ENCODE assay signal across 16 cellular contexts in genomic region chr2:5673861-5674240, GRCh38. TPM values are rescaled to one million over a fixed set of nuclear protein-coding genes. Genes with fewer than 3 reads are reported as not detected.
DNase-seq lines count a peak whose midpoint lies in the region; FAIRE-seq and TF ChIP-seq lines count a peak whose summit lies in the region.
"Had no signal": no experiment of that assay in that cellular context is flagged by ENCODE, and none has a peak within 500 bp of the region (broad histone marks: within the 10 kb centered on the region; RNA-seq: fewer than 3 reads in every experiment).

No MANE protein-coding gene starts in this region.

- H3K9me3 ChIP-seq in cardiac muscle cell (ENCODE audit: low read depth), result no peaks in the 10 kb centered on the region
- H3K9me3 ChIP-seq in right atrium auricular region, result no peaks in the 10 kb centered on the region
- H3K9me3 ChIP-seq in WERI-Rb-1 (ENCODE audit: severe bottlenecking), result no peaks in the 10 kb centered on the region
- H3K9me3 ChIP-seq: tibial artery had no signal

- H3K27me3 ChIP-seq in cardiac muscle cell (peaks cover 55% of the 10 kb centered on the region), right atrium auricular region (peaks cover 0 to 7% of the 10 kb centered on the region in 2 donors), WERI-Rb-1 (ENCODE audit: insufficient read depth, low read depth, severe bottlenecking) (no peaks in the 10 kb centered on the region)

- H3K36me3 ChIP-seq in cardiac muscle cell, result no peaks in the 10 kb centered on the region
- no peaks in the 10 kb centered on the region for H3K36me3 ChIP-seq in right atrium auricular region
- H3K36me3 ChIP-seq in WERI-Rb-1, result no peaks in the 10 kb centered on the region
- H3K36me3 ChIP-seq: tibial artery had no signal

- TF ChIP-seq CTCF in cardiac muscle cell (IDR thresholded peaks at IDR 0.05; ENCODE audit: low read depth, low read length), result no peak
- TF ChIP-seq CTCF in right atrium auricular region (IDR thresholded peaks at IDR 0.05), result no peak
- TF ChIP-seq CTCF in WERI-Rb-1 (IDR thresholded peaks at IDR 0.05; ENCODE audit: low read depth, low read length), result no peak
- no peak for TF ChIP-seq CTCF in GM13976 (IDR thresholded peaks at IDR 0.05; ENCODE audit: borderline replicate concordance, control extremely low read depth, extremely low read depth, insufficient read depth, missing control alignments)

- H3K4me3 ChIP-seq in cardiac muscle cell (peak overlapping the region; percentile 41), right atrium auricular region (peak overlapping the region in 1 of 2 donors; percentile 22), WERI-Rb-1 (ENCODE audit: low read depth, low read length) (peak overlapping the region; percentile 47)
- H3K4me3 ChIP-seq: tibial artery had no signal

- no peak overlapping the region for H3K27ac ChIP-seq in cardiac muscle cell
- H3K27ac ChIP-seq in right atrium auricular region, result no peak overlapping the region
- H3K27ac ChIP-seq in WERI-Rb-1, result no peak overlapping the region
- H3K27ac ChIP-seq: epithelial cell of prostate, tibial artery had no signal

- in situ Hi-C loops in GM13976 (cut with MboI; ENCODE audit: low sequenced_read_pairs, unreplicated experiment), result no loop called here

- FAIRE-seq in urothelium cell line (lab: Jason Lieb, UNC), result no peak
- no peak for FAIRE-seq in HTR-8/SVneo (lab: Jason Lieb, UNC)
- FAIRE-seq: bronchial epithelial cell, G401.6 had no signal

- DNase-seq in cardiac muscle cell (ENCODE audit: low read depth in 1 of 2, low spot score in 1 of 2), result peak in 1 of 2 donors; percentile 47
- no peak for DNase-seq in right atrium auricular region (ENCODE audit: low spot score)
- DNase-seq in WERI-Rb-1, result no peak
- DNase-seq in iPS-NIHi11 (ENCODE audit: low spot score), result peak; percentile 46
- peak; percentile 35 for DNase-seq in urothelium cell line (ENCODE audit: low spot score)
- DNase-seq in HTR-8/SVneo (ENCODE audit: insufficient read length, low spot score), result no peak
- DNase-seq in GM13976 (ENCODE audit: low spot score), result no peak
- no peak for DNase-seq in NCI-H2029 (lab: John Stamatoyannopoulos, UW)
- DNase-seq: activated CD4-positive, alpha-beta T cell treated with anti-CD3 and anti-CD28 coated beads for 36 hours; hypothalamus; NCI-H1048; T-cell; tibial artery had no signal

- H3K4me1 ChIP-seq in cardiac muscle cell (ENCODE audit: low read depth), result no peaks in the 10 kb centered on the region
- no peaks in the 10 kb centered on the region for H3K4me1 ChIP-seq in right atrium auricular region

RNA-seq across cellular contexts. Expression of gene SOX11, which starts 18.3 kb away (rescaled TPM):
- total RNA-seq in cardiac muscle cell (35.6 and 40.7 TPM in 2 replicates), right atrium auricular region (under 1 TPM; 0.11 to 0.71 TPM)
- 9.3 and 10.6 TPM in 2 replicates for polyA plus RNA-seq in cardiac muscle cell
- total RNA-seq: activated CD4-positive, alpha-beta T cell treated with anti-CD3 and anti-CD28 coated beads for 36 hours; bronchial epithelial cell; T-cell had no signal

Comparison
In these comparisons a context has a peak if more than half of its experiments do, and no peak if none do; other contexts are left out.
1. RNA of gene SOX11, which starts 18.3 kb away (total RNA-seq): 35.6 to 40.7 TPM in cardiac muscle cell; 0.11 to 0.71 TPM in right atrium auricular region; every median in the first group is over 10 times any median in the second.
2. DNase-seq: peak in iPS-NIHi11 (single experiment) and urothelium cell line (single experiment); none in right atrium auricular region (single experiment), WERI-Rb-1 (single experiment), HTR-8/SVneo (single experiment), GM13976 (single experiment) and NCI-H2029 (single experiment).